ENCODE assay signal across 16 cellular contexts in genomic region chr17:15913826-15914225, GRCh38.
"Had no signal": no experiment of that assay in that cellular context is flagged by ENCODE, and none has a peak within 500 bp of the region (broad histone marks: within the 10 kb centered on the region; RNA-seq: fewer than 3 reads in every experiment).

No MANE protein-coding gene starts in this region.

- H3K9me3 ChIP-seq: adrenal gland, tibial artery had no signal

- ATAC-seq: activated CD4-positive, CD25-positive, alpha-beta regulatory T cell treated with anti-CD3 and anti-CD28 coated beads, Interleukin-2, amount 50 U/mL, for 24 hours; activated CD8-positive, alpha-beta T cell treated with anti-CD3 and anti-CD28 coated beads, Interleukin-2, amount 10 ng/mL, durations not matched to agents 7 days and 5 days; esophagus mucosa; left colon had no signal

- DNase-seq: activated CD4-positive, alpha-beta T cell treated with anti-CD3 and anti-CD28 coated beads, Interleukin-2, amount 10 ng/mL, durations not matched to agents 7 days and 5 days; activated CD8-positive, alpha-beta T cell treated with anti-CD3 and anti-CD28 coated beads, Interleukin-2, amount 10 ng/mL, durations not matched to agents 7 days and 5 days; activated gamma-delta T cell; adrenal gland; left colon; nephron progenitor cell; nucleus accumbens; stimulated activated CD4-positive, alpha-beta T cell treated with anti-CD3 and anti-CD28 coated beads, Interleukin-12 subunit alpha, Interleukin-12 subunit beta, amount 100 ng/mL, for 4 hours; stimulated activated CD4-positive, alpha-beta T cell treated with anti-CD3 and anti-CD28 coated beads, Interleukin-1b, Interleukin-23, amount 100 ng/mL, for 48 hours; stimulated activated CD8-positive, alpha-beta memory T cell treated with anti-CD3 and anti-CD28 coated beads, Interleukin-4, amount 100 ng/mL, for 48 hours; stimulated activated naive CD4-positive, alpha-beta T cell treated with Interleukin-2 at 50 U/mL for 16 hours; tibial artery had no signal

- H3K36me3 ChIP-seq: adrenal gland, tibial artery had no signal

- H3K4me2 ChIP-seq: hepatocyte had no signal

- H2AFZ ChIP-seq: hepatocyte had no signal

- H3K27ac ChIP-seq: adrenal gland, hepatocyte, tibial artery had no signal

- H3K79me2 ChIP-seq: hepatocyte had no signal

- H3K27me3 ChIP-seq: hepatocyte had no signal

- H3K4me3 ChIP-seq: adrenal gland, hepatocyte, lung, tibial artery had no signal
